In the genomic region with DNA sequence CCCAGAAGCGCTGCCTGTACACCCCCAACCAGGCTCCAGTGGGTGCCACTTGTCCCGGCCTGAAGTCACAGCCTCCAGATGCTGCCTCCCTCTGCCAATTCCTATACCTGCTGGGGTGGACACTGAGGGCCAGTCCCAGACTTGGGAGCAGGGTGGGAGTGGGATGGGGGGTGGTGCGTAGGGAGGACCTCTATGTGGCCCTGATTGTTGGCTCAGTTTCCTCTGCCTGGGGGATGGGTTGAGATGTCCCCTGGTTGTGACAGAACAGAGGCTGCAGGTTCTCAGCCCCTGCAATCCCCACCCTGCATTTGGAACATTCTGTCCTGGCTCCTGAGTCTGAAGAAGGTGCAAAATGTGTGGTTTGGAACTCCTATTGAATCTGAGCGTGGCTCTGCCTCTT, we compare ENCODE assay signal across 19 cellular contexts. TPM values are rescaled to one million over a fixed set of nuclear protein-coding genes. Genes with fewer than 3 reads are reported as not detected.
DNase-seq lines count a peak whose midpoint lies in the region; ATAC-seq, FAIRE-seq and TF ChIP-seq lines count a peak whose summit lies in the region.
"Had no signal": no experiment of that assay in that cellular context is flagged by ENCODE, and none has a peak within 500 bp of the region (broad histone marks: within the 10 kb centered on the region; RNA-seq: fewer than 3 reads in every experiment).

No MANE protein-coding gene starts in this region.

- H3K27ac Mint-ChIP-seq in neural progenitor cell: peak overlapping the region; percentile 43
- H3K27ac Mint-ChIP-seq: H9 had no signal

- no peaks in the 10 kb centered on the region for H4K20me1 ChIP-seq in neural progenitor cell (ENCODE audit: low read depth)

- TF ChIP-seq POLR2A in heart left ventricle (IDR thresholded peaks at IDR 0.05): no peak
- TF ChIP-seq POLR2A in GM18505 (IDR thresholded peaks at IDR 0.05; ENCODE audit: borderline replicate concordance, extremely low read depth, insufficient read depth, insufficient read length): no peak

- H3K79me2 ChIP-seq in neural progenitor cell (ENCODE audit: low read depth): no peaks in the 10 kb centered on the region

- no peaks in the 10 kb centered on the region for H3K27me3 ChIP-seq in heart left ventricle
- H3K27me3 ChIP-seq in bronchial epithelial cell (ENCODE audit: control insufficient read depth, insufficient read depth, low read length): no peaks in the 10 kb centered on the region
- no peaks in the 10 kb centered on the region for H3K27me3 ChIP-seq in neural progenitor cell
- H3K27me3 ChIP-seq: SJCRH30 had no signal

- no peak overlapping the region for H3K4me3 Mint-ChIP-seq in neural progenitor cell
- H3K4me3 Mint-ChIP-seq: H9 had no signal

- no peaks in the 10 kb centered on the region for H3K9me3 ChIP-seq in heart left ventricle
- H3K9me3 ChIP-seq in neural progenitor cell (ENCODE audit: low read depth): no peaks in the 10 kb centered on the region
- H3K9me3 ChIP-seq: SJCRH30 had no signal

- no peak overlapping the region for H3K4me3 ChIP-seq in heart left ventricle
- H3K4me3 ChIP-seq in bronchial epithelial cell (ENCODE audit: low read depth, low read length): no peak overlapping the region
- H3K4me3 ChIP-seq in neural progenitor cell: no peak overlapping the region
- H3K4me3 ChIP-seq: SJCRH30 had no signal

- H3K36me3 Mint-ChIP-seq in neural progenitor cell: no peaks in the 10 kb centered on the region

- peaks cover 14% of the 10 kb centered on the region for H3K4me1 Mint-ChIP-seq in neural progenitor cell

- peaks cover 19% of the 10 kb centered on the region for H3F3A ChIP-seq in neural progenitor cell (ENCODE audit: low read depth)

- H3K4me2 ChIP-seq in neural progenitor cell: no peak overlapping the region

- H2AFZ ChIP-seq in neural progenitor cell (replicated peaks): no peak overlapping the region

- WGBS in heart left ventricle, 4 donors: 60 to 83% (median 82%) methylated on average over 3 to 4 of the region's 4 CpGs

- DNase-seq in heart left ventricle: no peak
- DNase-seq in Right ventricle myocardium superior: no peak
- peak; percentile 6 for DNase-seq in bronchial epithelial cell (ENCODE audit: low read depth)
- DNase-seq in neural progenitor cell (ENCODE audit: low spot score): no peak
- DNase-seq in substantia nigra (lab: John Stamatoyannopoulos, UW): no peak
- no peak for DNase-seq in NCI-H187 treated with DMSO at 0.1 percent for 48 hours (lab: John Stamatoyannopoulos, UW)
- DNase-seq: DND-41, KG1, MV-4-11, NCI-H774, OCI-M1 had no signal

- no peak for FAIRE-seq in bronchial epithelial cell (lab: Jason Lieb, UNC)
- FAIRE-seq: A204.1, HepG2 had no signal

- H3K27me3 Mint-ChIP-seq in neural progenitor cell (ENCODE audit: insufficient read depth, low read depth): peaks cover 14% of the 10 kb centered on the region

- peaks cover 6% of the 10 kb centered on the region for H3K9me3 Mint-ChIP-seq in neural progenitor cell

- H3K4me1 ChIP-seq in heart left ventricle (peaks cover 0 to 40% (median 17%) of the 10 kb centered on the region in 12 donors), neural progenitor cell (peaks cover 5% of the 10 kb centered on the region)

- TF ChIP-seq CTCF in heart left ventricle (IDR thresholded peaks at IDR 0.05): no peak
- TF ChIP-seq CTCF in bronchial epithelial cell (IDR thresholded peaks at IDR 0.05; ENCODE audit: insufficient read depth, low read length, severe bottlenecking): no peak
- no peak for TF ChIP-seq CTCF in neural progenitor cell (IDR thresholded peaks at IDR 0.05)

- no peaks in the 10 kb centered on the region for H3K36me3 ChIP-seq in heart left ventricle
- H3K36me3 ChIP-seq in bronchial epithelial cell (ENCODE audit: control insufficient read depth, insufficient read depth, low read length): peaks cover 2% of the 10 kb centered on the region
- no peaks in the 10 kb centered on the region for H3K36me3 ChIP-seq in neural progenitor cell
- H3K36me3 ChIP-seq: SJCRH30 had no signal

- H3K27ac ChIP-seq in heart left ventricle: peak overlapping the region in 11 of 12 donors; percentile 47 to 91 (median 81)
- H3K27ac ChIP-seq in neural progenitor cell: no peak overlapping the region
- peak overlapping the region; percentile 68 for H3K27ac ChIP-seq in substantia nigra (ENCODE audit: low read depth, low read length, poor library complexity, severe bottlenecking)
- H3K27ac ChIP-seq: C4-2B, SJCRH30 had no signal

- ATAC-seq in heart left ventricle (no peak), Right ventricle myocardium superior (ENCODE audit: poor library complexity) (no peak), GM18505 (IDR thresholded peaks at IDR 0.05; ENCODE audit: unreplicated experiment) (no peak), HG02763 (IDR thresholded peaks at IDR 0.05; ENCODE audit: unreplicated experiment) (no peak)

- no peak overlapping the region for H3K9ac ChIP-seq in neural progenitor cell

- intact Hi-C loops in heart left ventricle (cut with DNase I) (loop anchor here (1.0 to 10.0 kb wide), 14 partner anchors 55 to 384 kb away; partner anchors contain the start of gene SLC41A1 (in 1 of the 10)), Right ventricle myocardium superior (cut with DNase I) (loop anchor here (5.0 kb wide), 3 partner anchors 164 to 314 kb away; partner anchors contain the start of gene SLC41A1)

RNA-seq across cellular contexts. Expression of gene RAB7B, which starts 27.2 kb away (rescaled TPM):
- total RNA-seq in heart left ventricle: 10 to 100 TPM in 1 of 9 donors, 1 to 10 TPM in 6, under 1 TPM in 2; 0.31 to 11.1 (median 1.5) TPM
- under 1 TPM; 0.65 to 0.83 TPM for polyA plus RNA-seq in heart left ventricle
- total RNA-seq in Right ventricle myocardium superior: 1.2 TPM
- total RNA-seq in bronchial epithelial cell: 2.9 and 4.9 TPM in 2 replicates
- 0.22 TPM in 1 of 2 replicates, not detected in the other for total RNA-seq in neural progenitor cell (ENCODE audit: low replicate concordance)
- total RNA-seq: SJCRH30 had no signal

RNA-seq across cellular contexts. Expression of gene SLC26A9, which starts 32.8 kb away (rescaled TPM):
- 10 to 100 TPM in 5 of 9 donors, 1 to 10 TPM in 4; 5.8 to 39.6 (median 14.3) TPM for total RNA-seq in heart left ventricle
- polyA plus RNA-seq in heart left ventricle: 10 to 100 TPM in 1 of 2 donors, 1 to 10 TPM in 1; 4.1 to 11.0 TPM
- 33.0 TPM for total RNA-seq in Right ventricle myocardium superior
- 0.26 TPM in 1 of 2 replicates, not detected in the other for total RNA-seq in bronchial epithelial cell
- total RNA-seq in neural progenitor cell (ENCODE audit: low replicate concordance): not detected in 2 replicates
- total RNA-seq: G401, H9 had no signal

RNA-seq across cellular contexts. Expression of gene CTSE, which starts 47.7 kb away (rescaled TPM):
- total RNA-seq in heart left ventricle (1 to 10 TPM in 1 of 9 donors, not detected in 8; 2.2 TPM), Right ventricle myocardium superior (not detected), bronchial epithelial cell (not detected in 2 replicates), neural progenitor cell (ENCODE audit: low replicate concordance) (not detected in 2 replicates)
- polyA plus RNA-seq in heart left ventricle: not detected
- total RNA-seq: G401, H9, SJCRH30 had no signal
